In the genomic region with DNA sequence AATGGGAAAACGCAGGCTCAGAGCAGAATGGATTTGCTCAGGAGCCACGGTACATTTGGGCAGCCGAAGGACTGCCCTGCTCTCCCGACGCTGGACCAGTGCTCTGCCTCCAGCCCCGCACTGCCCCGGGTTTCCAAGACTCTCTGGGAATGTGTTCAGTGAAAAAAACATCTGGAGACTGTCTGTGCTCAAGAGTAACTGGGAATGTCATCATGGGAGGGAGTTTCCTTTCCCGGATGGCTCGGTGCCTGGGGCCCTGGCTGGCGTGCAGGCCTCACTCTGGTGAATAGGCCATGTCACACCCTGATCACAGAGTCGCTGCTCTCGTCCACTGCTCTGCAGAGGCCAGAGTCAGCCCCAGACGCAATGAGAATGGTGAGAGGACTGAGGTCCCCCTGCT, we compare ENCODE assay signal across 10 cellular contexts. TPM values are rescaled to one million over a fixed set of nuclear protein-coding genes. Genes with fewer than 3 reads are reported as not detected.
DNase-seq lines count a peak whose midpoint lies in the region; ATAC-seq and TF ChIP-seq lines count a peak whose summit lies in the region.
"Had no signal": no experiment of that assay in that cellular context is flagged by ENCODE, and none has a peak within 500 bp of the region (broad histone marks: within the 10 kb centered on the region; RNA-seq: fewer than 3 reads in every experiment).

No MANE protein-coding gene starts in this region.

- H3K36me3 ChIP-seq in esophagus squamous epithelium (no peaks in the 10 kb centered on the region), mesendoderm (ENCODE audit: control insufficient read depth, insufficient read depth, low read length) (no peaks in the 10 kb centered on the region), testis (ENCODE audit: low read depth, missing control alignments) (no peaks in the 10 kb centered on the region)

- no peak overlapping the region for H3K18ac ChIP-seq in mesendoderm (ENCODE audit: low read length)

- no peaks in the 10 kb centered on the region for H3K79me2 ChIP-seq in mesendoderm (ENCODE audit: control insufficient read depth, insufficient read depth, low read length)

- H2BK15ac ChIP-seq in mesendoderm (replicated peaks; ENCODE audit: low read depth), result no peak overlapping the region

- DNase-seq in M059J (ENCODE audit: low read depth) (peak; percentile 26), esophagus squamous epithelium (lab: John Stamatoyannopoulos, UW) (no peak), mesendoderm (no peak), testis (peak; percentile 66), activated T-cell treated with anti-CD3 and anti-CD28 coated beads for 4 hours (no peak), GM10266 (ENCODE audit: extremely low spot score) (no peak)
- DNase-seq: NCI-H1105 treated with DMSO at 0.1 percent for 48 hours, T-cell had no signal

- H3K9me3 ChIP-seq in esophagus squamous epithelium (no peaks in the 10 kb centered on the region), testis (no peaks in the 10 kb centered on the region)

- peak overlapping the region; percentile 63 to 88 (median 85) for H3K27ac ChIP-seq in esophagus squamous epithelium
- no peak overlapping the region for H3K27ac ChIP-seq in mesendoderm (ENCODE audit: low read depth, low read length)
- H3K27ac ChIP-seq in testis, result peak overlapping the region; percentile 48 to 78

- H2BK5ac ChIP-seq in mesendoderm (ENCODE audit: low read length), result no peak overlapping the region

- TF ChIP-seq CTCF in esophagus squamous epithelium (IDR thresholded peaks at IDR 0.05) (no peak), testis (IDR thresholded peaks at IDR 0.05) (no peak), GM10266 (IDR thresholded peaks at IDR 0.05; ENCODE audit: control insufficient read depth, insufficient read depth, low read depth, missing control alignments) (no peak)

- 46 to 49% methylated on average over 8 to 9 of the region's 13 CpGs for WGBS in esophagus squamous epithelium, 2 donors
- no CpG with 5 or more reads among the region's 13 CpGs for WGBS in mesendoderm (ENCODE audit: extremely low coverage, insufficient coverage, low lambda C conversion rate)
- 50 to 83% methylated on average over 1 to 13 of the region's 13 CpGs for WGBS in testis, 2 donors

- H2AK5ac ChIP-seq in mesendoderm (ENCODE audit: low read length), result no peak overlapping the region

- no peak overlapping the region for H3K9ac ChIP-seq in mesendoderm (ENCODE audit: low read length)

- H3K79me1 ChIP-seq in mesendoderm (ENCODE audit: low read length), result no peaks in the 10 kb centered on the region

- no peak overlapping the region for H2BK120ac ChIP-seq in mesendoderm (ENCODE audit: low read depth, low read length)

- H4K8ac ChIP-seq in mesendoderm (ENCODE audit: low read depth, low read length), result no peak overlapping the region

- no peak overlapping the region for H3K4ac ChIP-seq in mesendoderm (ENCODE audit: low read depth, low read length)

- peak overlapping the region; percentile 16 for H3K23ac ChIP-seq in mesendoderm (ENCODE audit: low read length)

- no peak overlapping the region for H4K5ac ChIP-seq in mesendoderm (ENCODE audit: low read length)

- H3K4me3 ChIP-seq in esophagus squamous epithelium (no peak overlapping the region), mesendoderm (ENCODE audit: low read length) (no peak overlapping the region), testis (no peak overlapping the region)

- H3K4me1 ChIP-seq in esophagus squamous epithelium, result peaks cover 15 to 42% (median 21%) of the 10 kb centered on the region in 3 donors
- no peaks in the 10 kb centered on the region for H3K4me1 ChIP-seq in mesendoderm (ENCODE audit: control insufficient read depth, low read depth, low read length)
- H3K4me1 ChIP-seq in testis, result peaks cover 37% of the 10 kb centered on the region

- ATAC-seq in GM21786 (IDR thresholded peaks at IDR 0.05; ENCODE audit: unreplicated experiment) (no peak), GM19395 (IDR thresholded peaks at IDR 0.05; ENCODE audit: unreplicated experiment) (no peak)
- ATAC-seq: T-cell had no signal

- H3K56ac ChIP-seq in mesendoderm (ENCODE audit: low read length), result no peak overlapping the region

- H3K27me3 ChIP-seq in esophagus squamous epithelium (no peaks in the 10 kb centered on the region), mesendoderm (ENCODE audit: insufficient read depth, low read length, poor library complexity) (no peaks in the 10 kb centered on the region), testis (no peaks in the 10 kb centered on the region)

- intact Hi-C loops in esophagus squamous epithelium (cut with DNase I), result no loop called here
- intact Hi-C loops in testis (cut with DNase I; ENCODE audit: low total_unique reads), result loop anchor here (10.0 kb wide), 1 partner anchor 196 kb away; no protein-coding TSS in a partner anchor

- H3K4me2 ChIP-seq in mesendoderm (ENCODE audit: low read length), result no peak overlapping the region

- TF ChIP-seq POLR2A in esophagus squamous epithelium (IDR thresholded peaks at IDR 0.05) (no peak), testis (IDR thresholded peaks at IDR 0.05) (no peak)

RNA-seq across cellular contexts. Expression of gene APOL6, which starts 9.8 kb away (rescaled TPM):
- 22.2 and 25.8 TPM in 2 replicates for total RNA-seq in M059J (2014; rRNA removed; shearing (Covaris generic))
- total RNA-seq in esophagus squamous epithelium (10 to 100 TPM in 2 of 4 donors, 1 to 10 TPM in 2; 7.8 to 22.3 (median 9.5) TPM), testis (1 to 10 TPM; 2.2 to 2.8 TPM)
- polyA plus RNA-seq in mesendoderm (2013, experiment 1 of 2), result 0.11 TPM
- polyA plus RNA-seq in mesendoderm (2013, experiment 2 of 2), result 0.11 TPM
- 3.6 TPM for polyA plus RNA-seq in testis (ENCODE audit: insufficient read depth, low read depth, low replicate concordance)

RNA-seq across cellular contexts. Expression of gene MB, which starts 21.3 kb away (rescaled TPM):
- total RNA-seq in M059J (2014; rRNA removed; shearing (Covaris generic)), result 0.30 and 0.94 TPM in 2 replicates
- total RNA-seq in esophagus squamous epithelium, result 10 to 100 TPM in 1 of 4 donors, 1 to 10 TPM in 1, under 1 TPM in 1, not detected in 1; 0.44 to 11.8 (median 5.4) TPM
- polyA plus RNA-seq in mesendoderm (2013, experiment 1 of 2), result 0.04 TPM
- 0.04 TPM for polyA plus RNA-seq in mesendoderm (2013, experiment 2 of 2)
- total RNA-seq in testis, result 1 to 10 TPM in 1 of 2 donors, under 1 TPM in 1; 0.93 to 2.2 TPM
- 62.6 TPM for polyA plus RNA-seq in testis (ENCODE audit: insufficient read depth, low read depth, low replicate concordance)
- total RNA-seq: T-cell had no signal

Comparison
In these comparisons a context has a peak if more than half of its experiments do, and no peak if none do; other contexts are left out.
1. DNase-seq: peak in M059J (single experiment) and testis (single experiment); none in esophagus squamous epithelium (single experiment), mesendoderm (single experiment), activated T-cell treated with anti-CD3 and anti-CD28 coated beads for 4 hours (single experiment) and GM10266 (single experiment).